ENCODE assay signal across 10 cellular contexts in genomic region chrX:85243155-85243554, GRCh38. TPM values are rescaled to one million over a fixed set of nuclear protein-coding genes. Genes with fewer than 3 reads are reported as not detected.
A peak's percentile ranks its signal among the peaks of the same experiment; 100 is the strongest.
DNase-seq lines count a peak whose midpoint lies in the region; ATAC-seq and TF ChIP-seq lines count a peak whose summit lies in the region.
"Had no signal": no experiment of that assay in that cellular context is flagged by ENCODE, and none has a peak within 500 bp of the region (broad histone marks: within the 10 kb centered on the region; RNA-seq: fewer than 3 reads in every experiment).

No MANE protein-coding gene starts in this region.

- no peaks in the 10 kb centered on the region for H3K27me3 ChIP-seq in endodermal cell (ENCODE audit: control insufficient read depth, insufficient read depth, low read length, poor library complexity, severe bottlenecking)

- H3K36me3 ChIP-seq in endodermal cell (ENCODE audit: control insufficient read depth, insufficient read depth, low read length): no peaks in the 10 kb centered on the region

- peaks cover 32% of the 10 kb centered on the region for H3K9me3 Mint-ChIP-seq in endodermal cell
- H3K9me3 Mint-ChIP-seq in progenitor cell of endocrine pancreas (ENCODE audit: low read depth): peaks cover 12% of the 10 kb centered on the region

- H3K36me3 Mint-ChIP-seq in endodermal cell (ENCODE audit: low read depth): peaks cover 3% of the 10 kb centered on the region
- peaks cover 2% of the 10 kb centered on the region for H3K36me3 Mint-ChIP-seq in progenitor cell of endocrine pancreas (ENCODE audit: insufficient read depth)

- DNase-seq in NCI-H2107 treated with DMSO at 0.1 percent for 48 hours (lab: John Stamatoyannopoulos, UW; ENCODE audit: unreplicated experiment) (peak; percentile 50), NCI-H2107 (lab: John Stamatoyannopoulos, UW) (no peak), NCI-H460 (ENCODE audit: extremely low read depth, low read depth) (peak; percentile 61), endodermal cell (no peak), progenitor cell of endocrine pancreas (ENCODE audit: low spot score, unreplicated experiment) (no peak), NOMO-1 treated with dmso at 0.1 percent for 144 hours (lab: John Stamatoyannopoulos, UW; ENCODE audit: unreplicated experiment) (no peak), NCI-H1048 (lab: John Stamatoyannopoulos, UW) (no peak)

- no peaks in the 10 kb centered on the region for H3K4me1 ChIP-seq in endodermal cell (ENCODE audit: control insufficient read depth, insufficient read depth, low read length)

- H3K27me3 Mint-ChIP-seq in endodermal cell (ENCODE audit: insufficient read depth) (no peaks in the 10 kb centered on the region), progenitor cell of endocrine pancreas (no peaks in the 10 kb centered on the region)

- WGBS in endodermal cell (ENCODE audit: insufficient coverage in 1 of 2, insufficient read length in 1 of 2), 2 experiments: 79% methylated on average over 1 of the region's 2 CpGs; no CpG with 5 or more reads in 1 of the 2 experiments

- peak overlapping the region; percentile 93 for H3K4me3 ChIP-seq in endodermal cell (ENCODE audit: low read length)
- H3K4me3 ChIP-seq: mucosa of descending colon had no signal

- H3K9me3 ChIP-seq in endodermal cell (ENCODE audit: control insufficient read depth, low read length): no peaks in the 10 kb centered on the region
- H3K9me3 ChIP-seq: mucosa of descending colon had no signal

- H3K4me1 Mint-ChIP-seq in endodermal cell: peaks cover 4% of the 10 kb centered on the region
- H3K4me1 Mint-ChIP-seq in progenitor cell of endocrine pancreas (ENCODE audit: low read depth): peaks cover 21% of the 10 kb centered on the region

- peak overlapping the region; percentile 74 for H3K4me3 Mint-ChIP-seq in endodermal cell
- peak overlapping the region; percentile 95 for H3K4me3 Mint-ChIP-seq in progenitor cell of endocrine pancreas (ENCODE audit: low read depth)

- ATAC-seq in HG03354 (IDR thresholded peaks at IDR 0.05; ENCODE audit: poor library complexity, severe bottlenecking, unreplicated experiment): no peak

- H3K27ac ChIP-seq in endodermal cell (ENCODE audit: low read depth, low read length): no peak overlapping the region

- TF ChIP-seq CTCF in endodermal cell (conservative IDR thresholded peaks at IDR 0.05) (no peak), progenitor cell of endocrine pancreas (IDR thresholded peaks at IDR 0.05; ENCODE audit: unreplicated experiment) (no peak)

- H3K27ac Mint-ChIP-seq in endodermal cell (peak overlapping the region; percentile 96), progenitor cell of endocrine pancreas (peak overlapping the region; percentile 96)

- H3K9ac ChIP-seq in endodermal cell (ENCODE audit: extremely low read depth, low read length, poor library complexity, severe bottlenecking): peak overlapping the region; percentile 98

RNA-seq across cellular contexts. Expression of gene SATL1, which starts 0.4 kb away (rescaled TPM):
- 0.17 and 0.37 TPM in 2 replicates for total RNA-seq in NCI-H460 (2014; rRNA removed; shearing (Covaris generic))
- 0.11 and 0.38 TPM in 2 replicates for polyA plus RNA-seq in NCI-H460 (2014; cell fraction: nucleus; rRNA removed)
- total RNA-seq in endodermal cell: under 1 TPM; 0.29 to 0.58 TPM
- polyA plus RNA-seq in endodermal cell (2013, experiment 1 of 2): 0.32 TPM
- polyA plus RNA-seq in endodermal cell (2013, experiment 2 of 2): 0.29 TPM
- 0.36 and 0.51 TPM in 2 replicates for total RNA-seq in progenitor cell of endocrine pancreas
- total RNA-seq: subcutaneous adipose tissue had no signal

RNA-seq across cellular contexts. Expression of gene ZNF711, which starts 0.6 kb away (rescaled TPM):
- 15.8 and 17.9 TPM in 2 replicates for total RNA-seq in NCI-H460 (2014; rRNA removed; shearing (Covaris generic))
- polyA plus RNA-seq in NCI-H460 (2014; cell fraction: nucleus; rRNA removed): 21.7 and 25.9 TPM in 2 replicates
- total RNA-seq in endodermal cell (10 to 100 TPM; 21.7 to 24.2 TPM), progenitor cell of endocrine pancreas (36.0 and 36.2 TPM in 2 replicates)
- polyA plus RNA-seq in endodermal cell (2013, experiment 1 of 2): 39.0 TPM
- polyA plus RNA-seq in endodermal cell (2013, experiment 2 of 2): 34.7 TPM

Comparison
In these comparisons a context has a peak if more than half of its experiments do, and no peak if none do; other contexts are left out.
1. DNase-seq: peak in NCI-H2107 treated with DMSO at 0.1 percent for 48 hours (single experiment) and NCI-H460 (single experiment); none in NCI-H2107 (single experiment), endodermal cell (single experiment), progenitor cell of endocrine pancreas (single experiment), NOMO-1 treated with dmso at 0.1 percent for 144 hours (single experiment) and NCI-H1048 (single experiment).